ENCODE assay signal across 24 cellular contexts in the genomic region with DNA sequence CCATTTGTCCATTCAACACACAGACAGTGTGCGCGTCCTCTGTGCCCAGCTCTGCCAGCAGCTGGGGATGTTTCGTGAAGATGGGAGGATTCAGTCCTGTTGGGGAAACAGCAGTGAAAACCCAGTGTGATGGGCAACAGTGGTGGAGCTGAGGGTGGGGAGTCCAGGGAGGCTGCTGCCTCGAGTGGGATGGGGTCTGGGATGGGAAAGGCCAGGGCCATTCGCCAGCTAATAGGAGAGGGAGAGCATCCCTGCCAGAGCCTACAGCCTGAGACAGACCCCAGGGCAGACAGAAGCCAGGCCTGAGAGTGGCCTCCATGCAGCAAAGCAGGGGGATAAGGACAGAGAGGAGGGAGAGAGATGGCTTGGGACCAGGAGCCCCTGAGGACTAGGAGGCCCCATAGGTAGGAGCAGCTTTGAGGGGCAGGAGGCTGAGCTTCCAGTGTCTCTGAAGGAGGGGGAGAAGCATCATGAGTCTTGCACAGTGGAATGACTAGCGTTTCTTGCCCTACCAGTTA.
"Had no signal": no experiment of that assay in that cellular context is flagged by ENCODE, and none has a peak within 500 bp of the region (broad histone marks: within the 10 kb centered on the region; RNA-seq: fewer than 3 reads in every experiment).

No MANE protein-coding gene starts in this region.

- H3K4me1 ChIP-seq: adrenal gland, ascending aorta, vagina had no signal

- H3K27me3 ChIP-seq: ascending aorta, hepatocyte, ovary, vagina had no signal

- H3K36me3 ChIP-seq: adrenal gland, ascending aorta, gastroesophageal sphincter, ovary, vagina, WERI-Rb-1 had no signal

- H3K9me3 ChIP-seq: adrenal gland, ascending aorta, gastroesophageal sphincter, ovary, vagina had no signal

- H3K27ac ChIP-seq: adrenal gland, ascending aorta, gastroesophageal sphincter, hepatocyte, ovary, vagina, WERI-Rb-1 had no signal

- H3K4me3 ChIP-seq: adrenal gland, ascending aorta, gastroesophageal sphincter, hepatocyte, ovary, vagina had no signal

- H2AFZ ChIP-seq: hepatocyte had no signal

- H3K4me2 ChIP-seq: hepatocyte had no signal

- H3K79me2 ChIP-seq: hepatocyte had no signal

- DNase-seq: activated CD4-positive, alpha-beta T cell treated with anti-CD3 and anti-CD28 coated beads for 48 hours; activated CD4-positive, alpha-beta T cell treated with anti-CD3 and anti-CD28 coated beads, Interleukin-2, amount 50 U/mL, for 48 hours; activated naive CD4-positive, alpha-beta T cell treated with anti-CD3 and anti-CD28 coated beads for 36 hours; activated naive CD8-positive, alpha-beta T cell treated with anti-CD3 and anti-CD28 coated beads for 36 hours; activated T-cell treated with anti-CD3 and anti-CD28 coated beads, Interleukin-2, amount 50 U/mL, for 48 hours; adrenal gland; caudate nucleus; left cardiac atrium; left ventricle myocardium superior; mammary epithelial cell; naive B cell; nephron progenitor cell; ovary; stimulated activated CD4-positive, alpha-beta T cell treated with anti-CD3 and anti-CD28 coated beads, Interleukin-12 subunit alpha, Interleukin-12 subunit beta, amount 100 ng/mL, for 4 hours; stimulated activated CD4-positive, alpha-beta T cell treated with anti-CD3 and anti-CD28 coated beads, Interleukin-4, amount 100 ng/mL, for 1 hour; stimulated activated naive CD8-positive, alpha-beta T cell treated with anti-CD3 and anti-CD28 coated beads, Interleukin-15, Interleukin-2, amounts not matched to agents 100 U/mL and 50 U/mL, for 24 hours; SW 1271; T-helper 9 cell; WERI-Rb-1 had no signal

- ATAC-seq: activated CD4-positive, CD25-positive, alpha-beta regulatory T cell treated with anti-CD3 and anti-CD28 coated beads, Interleukin-2, amount 50 U/mL, for 24 hours; gastroesophageal sphincter; left cardiac atrium; left ventricle myocardium superior; stimulated activated naive CD8-positive, alpha-beta T cell treated with anti-CD3 and anti-CD28 coated beads, Interleukin-15, Interleukin-2, amounts not matched to agents 100 U/mL and 50 U/mL, for 24 hours had no signal
